In the genomic region with DNA sequence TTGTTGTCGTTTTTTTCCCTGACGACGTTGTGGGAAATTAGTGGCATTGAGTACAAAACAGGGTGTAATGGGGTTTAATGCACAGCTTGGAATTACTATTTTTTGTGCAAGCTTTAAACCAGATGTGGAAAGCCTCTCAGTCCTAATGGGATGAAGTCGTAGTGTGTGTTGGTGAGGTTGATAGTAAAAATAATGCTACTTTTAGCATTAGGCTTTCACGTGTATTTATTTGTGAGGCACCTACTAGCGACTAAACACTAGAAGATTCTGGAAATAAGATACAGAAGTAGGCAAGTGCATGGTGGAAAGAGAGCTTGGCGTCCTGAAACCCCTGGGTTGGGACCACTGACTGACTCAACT, we compare ENCODE assay signal across 8 cellular contexts. TPM values are rescaled to one million over a fixed set of nuclear protein-coding genes. Genes with fewer than 3 reads are reported as not detected.
DNase-seq lines count a peak whose midpoint lies in the region; TF ChIP-seq lines count a peak whose summit lies in the region.

No MANE protein-coding gene starts in this region.

- peaks cover 15% of the 10 kb centered on the region for H3K36me3 Mint-ChIP-seq in Caco-2 (ENCODE audit: insufficient read depth, unreplicated experiment)

- POLR2A ChIA-PET in Caco-2 (lab: Charles Lee), result interaction anchor here (0.6 kb wide), 1 partner anchor 154 kb away, joined by 5 read pairs; no protein-coding TSS in a partner anchor

- peak overlapping the region; percentile 99 for H3K4me3 Mint-ChIP-seq in Caco-2 (ENCODE audit: unreplicated experiment)

- H3K4me1 ChIP-seq in Caco-2 (peaks cover 8% of the 10 kb centered on the region; the same call in 1 of the 2 replicates), Peyer's patch (peaks cover 0 to 21% (median 0%) of the 10 kb centered on the region in 4 donors), esophagus (ENCODE audit: control insufficient read depth in 2 of 2, insufficient read depth in 2 of 2, low read length in 1 of 2) (no peaks in the 10 kb centered on the region), osteoblast (ENCODE audit: insufficient read depth, low read length) (peaks cover 16% of the 10 kb centered on the region)

- no peak for DNase-seq in Caco-2
- DNase-seq in Peyer's patch, result no peak
- DNase-seq in osteoblast (ENCODE audit: insufficient read length, low spot score, missing footprints), result peak; percentile 62
- DNase-seq in middle frontal gyrus (ENCODE audit: extremely low spot score, low spot score), result no peak
- DNase-seq in H4 (ENCODE audit: low spot score), result no peak
- no peak for DNase-seq in anterior cingulate cortex (lab: John Stamatoyannopoulos, UW)
- no peak for DNase-seq in DMS153 treated with DMSO at 0.1 percent for 48 hours (lab: John Stamatoyannopoulos, UW; ENCODE audit: unreplicated experiment)

- peaks cover 6% of the 10 kb centered on the region for H3K27me3 Mint-ChIP-seq in Caco-2 (ENCODE audit: insufficient read depth, unreplicated experiment)

- H3K79me2 ChIP-seq in osteoblast (ENCODE audit: insufficient read depth, low read length), result peaks cover 36% of the 10 kb centered on the region

- intact Hi-C loops in Caco-2 (cut with micrococcal nuclease; ENCODE audit: unreplicated experiment), result no loop called here

- no peak for TF ChIP-seq POLR2A in Peyer's patch (IDR thresholded peaks at IDR 0.05)

- CTCF ChIA-PET in Caco-2 (lab: Charles Lee), result no interaction called here

- 29 to 34% methylated on average over 7 of the region's 7 CpGs for WGBS in esophagus, 2 donors

- peak overlapping the region; percentile 95 for H2AFZ ChIP-seq in osteoblast (ENCODE audit: low read length)

- H4K20me1 ChIP-seq in osteoblast (ENCODE audit: insufficient read depth, low read length), result no peaks in the 10 kb centered on the region

- H3K36me3 ChIP-seq in Caco-2 (ENCODE audit: control insufficient read depth, insufficient read depth, low read length), result no peaks in the 10 kb centered on the region
- no peaks in the 10 kb centered on the region for H3K36me3 ChIP-seq in Peyer's patch
- peaks cover 0 to under 1% of the 10 kb centered on the region in 2 donors for H3K36me3 ChIP-seq in esophagus (ENCODE audit: control insufficient read depth in 2 of 2, insufficient read depth in 2 of 2, low read length in 1 of 2)
- peaks cover 2% of the 10 kb centered on the region for H3K36me3 ChIP-seq in osteoblast (ENCODE audit: insufficient read depth, low read length)

- TF ChIP-seq CTCF in Caco-2 (IDR thresholded peaks at IDR 0.05; ENCODE audit: insufficient read depth in 1 of 2, low read depth in 1 of 2, low read length in 1 of 2, severe bottlenecking in 1 of 2, unreplicated experiment in 1 of 2) (no peak), Peyer's patch (IDR thresholded peaks at IDR 0.05) (no peak), osteoblast (IDR thresholded peaks at IDR 0.05; ENCODE audit: extremely low read depth, low read depth, low read length) (no peak)

- H3K27ac Mint-ChIP-seq in Caco-2 (ENCODE audit: unreplicated experiment), result peak overlapping the region; percentile 95

- H3K9me3 ChIP-seq in Caco-2 (peaks cover 3% of the 10 kb centered on the region; the same call in 1 of the 2 replicates), Peyer's patch (no peaks in the 10 kb centered on the region), esophagus (ENCODE audit: control insufficient read depth in 2 of 2, insufficient read depth in 1 of 2, low read depth in 1 of 2, low read length in 1 of 2) (no peaks in the 10 kb centered on the region), osteoblast (ENCODE audit: low read depth, low read length) (no peaks in the 10 kb centered on the region)

- no peaks in the 10 kb centered on the region for H3K27me3 ChIP-seq in Caco-2 (replicated peaks; ENCODE audit: control insufficient read depth, insufficient read depth, low read length)
- H3K27me3 ChIP-seq in Peyer's patch, result no peaks in the 10 kb centered on the region
- H3K27me3 ChIP-seq in esophagus (ENCODE audit: control insufficient read depth in 1 of 2, insufficient read depth in 2 of 2, low read length in 2 of 2), result no peaks in the 10 kb centered on the region
- no peaks in the 10 kb centered on the region for H3K27me3 ChIP-seq in osteoblast (ENCODE audit: insufficient read depth, low read length)

- H3K27ac ChIP-seq in Peyer's patch (peak overlapping the region; percentile 54 to 76 (median 66)), esophagus (ENCODE audit: low read depth in 2 of 2, low read length in 1 of 2) (peak overlapping the region; percentile 72 to 81), osteoblast (ENCODE audit: low read depth, low read length) (peak overlapping the region; percentile 84)

- peaks cover 16% of the 10 kb centered on the region for H3K4me1 Mint-ChIP-seq in Caco-2 (ENCODE audit: low read depth, unreplicated experiment)

- H3K4me3 ChIP-seq in Caco-2 (ENCODE audit: low read depth, low read length) (peak overlapping the region; percentile 96), Peyer's patch (peak overlapping the region; percentile 69 to 71 (median 70)), esophagus (ENCODE audit: low read depth in 1 of 2, low read length in 2 of 2) (peak overlapping the region; percentile 88), osteoblast (ENCODE audit: insufficient read depth, low read length) (peak overlapping the region; percentile 97)

- H3K4me2 ChIP-seq in osteoblast (ENCODE audit: insufficient read depth, low read length), result peak overlapping the region; percentile 77

- H3K9me3 Mint-ChIP-seq in Caco-2 (ENCODE audit: unreplicated experiment), result peaks cover 10% of the 10 kb centered on the region

- BruUV-seq in Caco-2 (replicated peaks; lab: Mats Ljungman, UMichigan), result TSS peak; percentile 96

RNA-seq across cellular contexts. Expression of a gene that starts 0.6 kb away (rescaled TPM):
- 26.9 and 37.0 TPM in 2 replicates for total RNA-seq in Caco-2 (2022)
- total RNA-seq in Peyer's patch, result 10 to 100 TPM; 10.7 to 41.2 (median 18.0) TPM
- 1 to 10 TPM; 2.8 to 9.6 TPM for polyA plus RNA-seq in esophagus
- 22.1 and 25.6 TPM in 2 replicates for total RNA-seq in osteoblast
- total RNA-seq in H4 (2014; rRNA removed; shearing (Covaris generic)), result 25.2 and 39.0 TPM in 2 replicates
